ENCODE assay signal across 16 cellular contexts in genomic region chr1:68281946-68282615, GRCh38. TPM values are rescaled to one million over a fixed set of nuclear protein-coding genes. Genes with fewer than 3 reads are reported as not detected.
"Had no signal": no experiment of that assay in that cellular context is flagged by ENCODE, and none has a peak within 500 bp of the region (broad histone marks: within the 10 kb centered on the region; RNA-seq: fewer than 3 reads in every experiment).

No MANE protein-coding gene starts in this region.

- ATAC-seq: activated CD4-positive, alpha-beta T cell treated with anti-CD3 and anti-CD28 coated beads for 36 hours; activated CD8-positive, alpha-beta memory T cell treated with anti-CD3 and anti-CD28 coated beads, Interleukin-2, amount 10 ng/mL, durations not matched to agents 7 days and 5 days; gastroesophageal sphincter; heart right ventricle; left colon had no signal

- H3K9me3 Mint-ChIP-seq: activated T-helper 2 cell treated with anti-CD3 and anti-CD28 coated beads, Interferon-gamma antibody, Interleukin-2, Interleukin-4, amounts not matched to agents 10 μg/mL and 5 μg/mL and 100 μg/mL, durations not matched to agents 14 hours and 24 hours and 36 hours; stimulated activated naive CD8-positive, alpha-beta T cell treated with anti-CD3 and anti-CD28 coated beads, Interleukin-15, Interleukin-2, amounts not matched to agents 100 ng/mL and 50 ng/mL, for 24 hours had no signal

- H3K4me3 Mint-ChIP-seq: activated CD4-positive, alpha-beta memory T cell treated with anti-CD3 and anti-CD28 coated beads for 36 hours; activated CD4-positive, alpha-beta T cell treated with anti-CD3 and anti-CD28 coated beads for 36 hours; activated CD8-positive, alpha-beta memory T cell treated with anti-CD3 and anti-CD28 coated beads, Interleukin-2, amount 10 ng/mL, durations not matched to agents 7 days and 5 days; activated naive CD4-positive, alpha-beta T cell treated with anti-CD3 and anti-CD28 coated beads, Interleukin-2, amount 10 ng/mL, durations not matched to agents 7 days and 5 days; stimulated activated naive CD8-positive, alpha-beta T cell treated with anti-CD3 and anti-CD28 coated beads, Interleukin-15, Interleukin-2, amounts not matched to agents 100 ng/mL and 50 ng/mL, for 24 hours had no signal

- H3K27ac Mint-ChIP-seq: activated CD4-positive, alpha-beta memory T cell treated with anti-CD3 and anti-CD28 coated beads for 36 hours; activated CD4-positive, alpha-beta T cell treated with anti-CD3 and anti-CD28 coated beads for 36 hours; activated CD8-positive, alpha-beta memory T cell treated with anti-CD3 and anti-CD28 coated beads, Interleukin-2, amount 10 ng/mL, durations not matched to agents 7 days and 5 days; activated naive CD4-positive, alpha-beta T cell treated with anti-CD3 and anti-CD28 coated beads, Interleukin-2, amount 10 ng/mL, durations not matched to agents 7 days and 5 days; activated T-helper 2 cell treated with anti-CD3 and anti-CD28 coated beads, Interferon-gamma antibody, Interleukin-2, Interleukin-4, amounts not matched to agents 10 μg/mL and 5 μg/mL and 100 μg/mL, durations not matched to agents 14 hours and 24 hours and 36 hours; stimulated activated naive CD8-positive, alpha-beta T cell treated with anti-CD3 and anti-CD28 coated beads, Interleukin-15, Interleukin-2, amounts not matched to agents 100 ng/mL and 50 ng/mL, for 24 hours had no signal

- H3K36me3 Mint-ChIP-seq: activated CD4-positive, alpha-beta memory T cell treated with anti-CD3 and anti-CD28 coated beads for 36 hours; activated CD8-positive, alpha-beta memory T cell treated with anti-CD3 and anti-CD28 coated beads, Interleukin-2, amount 10 ng/mL, durations not matched to agents 7 days and 5 days; activated naive CD4-positive, alpha-beta T cell treated with anti-CD3 and anti-CD28 coated beads, Interleukin-2, amount 10 ng/mL, durations not matched to agents 7 days and 5 days had no signal

- H3K27me3 Mint-ChIP-seq: activated CD4-positive, alpha-beta memory T cell treated with anti-CD3 and anti-CD28 coated beads for 36 hours; activated CD4-positive, alpha-beta T cell treated with anti-CD3 and anti-CD28 coated beads for 36 hours; activated CD8-positive, alpha-beta memory T cell treated with anti-CD3 and anti-CD28 coated beads, Interleukin-2, amount 10 ng/mL, durations not matched to agents 7 days and 5 days; activated naive CD4-positive, alpha-beta T cell treated with anti-CD3 and anti-CD28 coated beads, Interleukin-2, amount 10 ng/mL, durations not matched to agents 7 days and 5 days; stimulated activated naive CD8-positive, alpha-beta T cell treated with anti-CD3 and anti-CD28 coated beads, Interleukin-15, Interleukin-2, amounts not matched to agents 100 ng/mL and 50 ng/mL, for 24 hours had no signal

- DNase-seq: activated CD4-positive, alpha-beta memory T cell treated with anti-CD3 and anti-CD28 coated beads for 36 hours; activated CD4-positive, alpha-beta T cell treated with anti-CD3 and anti-CD28 coated beads for 36 hours; activated CD8-positive, alpha-beta memory T cell treated with anti-CD3 and anti-CD28 coated beads, Interleukin-2, amount 10 ng/mL, durations not matched to agents 7 days and 5 days; activated naive CD4-positive, alpha-beta T cell treated with anti-CD3 and anti-CD28 coated beads, Interleukin-2, amount 10 ng/mL, durations not matched to agents 7 days and 5 days; activated T-cell treated with anti-CD3 and anti-CD28 coated beads, Interleukin-2, amount 50 U/mL, for 1 hour; dorsolateral prefrontal cortex; heart right ventricle; left colon; midbrain; ovary; sigmoid colon; T1000; trophoblast cell had no signal

- H3K4me1 Mint-ChIP-seq: activated CD4-positive, alpha-beta T cell treated with anti-CD3 and anti-CD28 coated beads for 36 hours; activated CD8-positive, alpha-beta memory T cell treated with anti-CD3 and anti-CD28 coated beads, Interleukin-2, amount 10 ng/mL, durations not matched to agents 7 days and 5 days; activated naive CD4-positive, alpha-beta T cell treated with anti-CD3 and anti-CD28 coated beads, Interleukin-2, amount 10 ng/mL, durations not matched to agents 7 days and 5 days had no signal

RNA-seq across cellular contexts. Expression of gene WLS, which starts 49.8 kb away (rescaled TPM):
- total RNA-seq: activated CD4-positive, alpha-beta memory T cell treated with anti-CD3 and anti-CD28 coated beads for 36 hours; activated CD4-positive, alpha-beta T cell treated with anti-CD3 and anti-CD28 coated beads for 36 hours; activated CD8-positive, alpha-beta memory T cell treated with anti-CD3 and anti-CD28 coated beads, Interleukin-2, amount 10 ng/mL, durations not matched to agents 7 days and 5 days; activated T-helper 2 cell treated with anti-CD3 and anti-CD28 coated beads, Interferon-gamma antibody, Interleukin-2, Interleukin-4, amounts not matched to agents 10 μg/mL and 5 μg/mL and 100 μg/mL, durations not matched to agents 14 hours and 24 hours and 36 hours had no signal
